In the genomic region with DNA sequence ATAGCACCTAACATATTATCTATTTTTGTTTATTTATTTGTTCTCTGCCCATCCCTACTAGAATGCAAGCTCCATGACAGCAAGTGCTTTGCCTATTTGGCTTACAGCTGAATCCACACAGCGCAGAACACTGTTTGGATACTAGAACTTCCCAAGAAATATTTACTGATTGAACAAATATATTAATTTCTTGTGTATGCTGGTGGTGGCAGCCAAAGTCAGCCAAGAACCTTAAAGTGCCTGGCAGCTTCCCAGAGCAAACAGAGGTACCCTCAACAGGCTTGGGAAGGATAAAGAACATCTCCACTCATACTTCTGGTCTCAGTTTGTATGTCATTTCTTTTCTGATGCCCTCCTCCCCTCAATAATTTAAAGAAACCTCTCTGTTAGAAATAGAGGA, we compare ENCODE assay signal across 7 cellular contexts.
"Had no signal": no experiment of that assay in that cellular context is flagged by ENCODE, and none has a peak within 500 bp of the region (broad histone marks: within the 10 kb centered on the region; RNA-seq: fewer than 3 reads in every experiment).

No MANE protein-coding gene starts in this region.

- H3K27ac ChIP-seq: GM23248, HL-60 had no signal

- DNase-seq: GM23248, GOT3, H7, HFFc6, IMR-90, KG1 had no signal
